Comparison of ENCODE assay signal across 27 cellular contexts in genomic region chr1:230499496-230499895, GRCh38.
"Had no signal": no experiment of that assay in that cellular context is flagged by ENCODE, and none has a peak within 500 bp of the region (broad histone marks: within the 10 kb centered on the region; RNA-seq: fewer than 3 reads in every experiment).

No MANE protein-coding gene starts in this region.

- DNase-seq: naive thymus-derived CD4-positive, alpha-beta T cell; natural killer cell; nephron progenitor cell; right cardiac atrium; right lobe of liver; sigmoid colon; spleen; stimulated activated CD4-positive, alpha-beta T cell treated with anti-CD3 and anti-CD28 coated beads, Interleukin-12 subunit alpha, Interleukin-12 subunit beta, amount 100 ng/mL, for 4 hours; stimulated activated CD4-positive, alpha-beta T cell treated with anti-CD3 and anti-CD28 coated beads, Interleukin-1b, Interleukin-23, amount 100 ng/mL, for 48 hours; stimulated activated CD4-positive, alpha-beta T cell treated with anti-CD3 and anti-CD28 coated beads, Interleukin-4, amount 100 ng/mL, for 1 hour; stimulated activated CD4-positive, alpha-beta T cell treated with anti-CD3 and anti-CD28 coated beads, Interleukin-4, amount 100 ng/mL, for 4 hours; stimulated activated CD8-positive, alpha-beta memory T cell treated with anti-CD3 and anti-CD28 coated beads, Interleukin-4, amount 100 ng/mL, for 48 hours; stimulated activated naive CD4-positive, alpha-beta T cell; stimulated activated naive CD8-positive, alpha-beta T cell treated with anti-CD3 and anti-CD28 coated beads, Interleukin-15, amount 100 ng/mL, for 72 hours; stimulated activated naive CD8-positive, alpha-beta T cell treated with anti-CD3 and anti-CD28 coated beads, Interleukin-15, Interleukin-2, amounts not matched to agents 100 U/mL and 50 U/mL, for 24 hours; substantia nigra; testis; tibial artery; transverse colon; upper lobe of right lung; uterus had no signal

- ATAC-seq: naive thymus-derived CD4-positive, alpha-beta T cell; natural killer cell; right cardiac atrium; stimulated activated memory B cell treated with anti-CD40 and anti-IgM and Interleukin-4, amounts not matched to agents 10 μg/mL and 1 μg/mL and 100 μg/mL, for 72 hours; stimulated activated naive CD8-positive, alpha-beta T cell treated with anti-CD3 and anti-CD28 coated beads, Interleukin-15, amount 100 ng/mL, for 72 hours; stimulated activated naive CD8-positive, alpha-beta T cell treated with anti-CD3 and anti-CD28 coated beads, Interleukin-15, Interleukin-2, amounts not matched to agents 100 U/mL and 50 U/mL, for 24 hours; upper lobe of right lung had no signal

- H3K27ac ChIP-seq: neutrophil, pancreas, prostate gland, right lobe of liver, sigmoid colon, skin epidermis, spleen, suprapubic skin, testis, tibial artery, transverse colon, upper lobe of right lung, uterus had no signal
